In genomic region chr2:84958135-84959044, GRCh38 we compare ENCODE assay signal across 8 cellular contexts. TPM values are rescaled to one million over a fixed set of nuclear protein-coding genes. Genes with fewer than 3 reads are reported as not detected.
DNase-seq lines count a peak whose midpoint lies in the region; ATAC-seq and TF ChIP-seq lines count a peak whose summit lies in the region.

No MANE protein-coding gene starts in this region.

- H3K9me3 ChIP-seq in heart left ventricle (no peaks in the 10 kb centered on the region), NT2/D1 (ENCODE audit: insufficient read depth, low read length) (no peaks in the 10 kb centered on the region), esophagus squamous epithelium (no peaks in the 10 kb centered on the region), trophoblast cell (ENCODE audit: insufficient read depth, low read depth, low read length) (no peaks in the 10 kb centered on the region)

- H4K91ac ChIP-seq in trophoblast cell (ENCODE audit: low read depth, low read length), result no peak overlapping the region

- peak overlapping the region; percentile 27 for H2BK5ac ChIP-seq in trophoblast cell (ENCODE audit: low read depth, low read length, poor library complexity)

- peak overlapping the region; percentile 46 for H3K4me2 ChIP-seq in trophoblast cell (ENCODE audit: low read length)

- H3K27ac ChIP-seq in heart left ventricle (no peak overlapping the region), esophagus squamous epithelium (peak overlapping the region; percentile 66 to 78 (median 72)), trophoblast cell (ENCODE audit: low read depth, low read length) (peak overlapping the region; percentile 83)

- no peak overlapping the region for H4K12ac ChIP-seq in trophoblast cell (ENCODE audit: low read depth, low read length)

- intact Hi-C loops in heart left ventricle (cut with DNase I), result no loop called here
- intact Hi-C loops in Right ventricle myocardium inferior (cut with DNase I), result no loop called here
- intact Hi-C loops in esophagus squamous epithelium (cut with DNase I), result no loop called here

- H3K4me3 ChIP-seq in heart left ventricle (no peak overlapping the region), NT2/D1 (ENCODE audit: insufficient read length, low read depth) (no peak overlapping the region), esophagus squamous epithelium (no peak overlapping the region), trophoblast cell (ENCODE audit: low read depth, low read length) (no peak overlapping the region)

- H3K9ac ChIP-seq in NT2/D1 (ENCODE audit: insufficient read length, low read depth) (peak overlapping the region; percentile 43), trophoblast cell (ENCODE audit: low read length) (no peak overlapping the region)

- no peaks in the 10 kb centered on the region for H3K79me2 ChIP-seq in trophoblast cell (ENCODE audit: control insufficient read depth, insufficient read depth, low read length, poor library complexity)

- H3K18ac ChIP-seq in trophoblast cell (ENCODE audit: low read length), result no peak overlapping the region

- peaks cover 0 to 7% (median 0%) of the 10 kb centered on the region in 12 donors for H3K4me1 ChIP-seq in heart left ventricle
- H3K4me1 ChIP-seq in NT2/D1 (ENCODE audit: insufficient read depth, insufficient read length), result peaks cover 3% of the 10 kb centered on the region
- peaks cover 8 to 42% (median 24%) of the 10 kb centered on the region in 3 donors for H3K4me1 ChIP-seq in esophagus squamous epithelium
- peaks cover 12 to 20% of the 10 kb centered on the region in 2 experiments for H3K4me1 ChIP-seq in trophoblast cell (ENCODE audit: control insufficient read depth in 1 of 2, insufficient read depth in 2 of 2, low read length in 2 of 2)

- no peak overlapping the region for H3K4ac ChIP-seq in trophoblast cell (ENCODE audit: low read depth, low read length)

- H3K36me3 ChIP-seq in heart left ventricle, result peaks cover 0 to 14% (median 0%) of the 10 kb centered on the region in 9 donors
- H3K36me3 ChIP-seq in NT2/D1 (ENCODE audit: insufficient read depth, insufficient read length, low read length), result peaks cover 16% of the 10 kb centered on the region
- no peaks in the 10 kb centered on the region for H3K36me3 ChIP-seq in esophagus squamous epithelium
- no peaks in the 10 kb centered on the region for H3K36me3 ChIP-seq in trophoblast cell (ENCODE audit: control insufficient read depth in 1 of 2, insufficient read depth in 2 of 2, low read length in 2 of 2)

- H2BK12ac ChIP-seq in trophoblast cell (ENCODE audit: low read length), result peak overlapping the region; percentile 74

- no peak for TF ChIP-seq CTCF in heart left ventricle (IDR thresholded peaks at IDR 0.05)
- TF ChIP-seq CTCF in esophagus squamous epithelium (IDR thresholded peaks at IDR 0.05), result no peak

- no peak overlapping the region for H2BK120ac ChIP-seq in trophoblast cell (ENCODE audit: insufficient read depth, low read length, poor library complexity)

- H3K27me3 ChIP-seq in heart left ventricle (no peaks in the 10 kb centered on the region), NT2/D1 (ENCODE audit: insufficient read depth, insufficient read length) (no peaks in the 10 kb centered on the region), esophagus squamous epithelium (no peaks in the 10 kb centered on the region), trophoblast cell (ENCODE audit: insufficient read depth, low read length) (no peaks in the 10 kb centered on the region)

- no peak overlapping the region for H3K23ac ChIP-seq in trophoblast cell (ENCODE audit: low read length)

- no peak overlapping the region for H2AK5ac ChIP-seq in trophoblast cell (ENCODE audit: low read length)

- peaks cover 3% of the 10 kb centered on the region for H3K79me1 ChIP-seq in trophoblast cell (ENCODE audit: low read length)

- 47 to 54% (median 51%) methylated on average over 10 of the region's 10 CpGs for WGBS in heart left ventricle, 4 donors
- WGBS in esophagus squamous epithelium, 2 donors, result 19 to 27% methylated on average over 10 of the region's 10 CpGs
- no CpG with 5 or more reads among the region's 10 CpGs for WGBS in trophoblast cell (ENCODE audit: extremely low coverage, insufficient coverage, insufficient read length)

- H4K8ac ChIP-seq in trophoblast cell (ENCODE audit: low read depth, low read length), result no peak overlapping the region

- H2AFZ ChIP-seq in trophoblast cell (ENCODE audit: insufficient read depth, low read length, poor library complexity), result no peak overlapping the region

- ATAC-seq in heart left ventricle (peak in 3 of 4 donors; percentile 24 to 55 (median 46)), Right ventricle myocardium inferior (no peak), GM21526 (IDR thresholded peaks at IDR 0.05; ENCODE audit: low FRiP score, unreplicated experiment) (no peak)

- TF ChIP-seq POLR2A in heart left ventricle (IDR thresholded peaks at IDR 0.05) (no peak), esophagus squamous epithelium (IDR thresholded peaks at IDR 0.05) (peak in 1 of 4 donors; percentile 17)

- DNase-seq in heart left ventricle (no peak), Right ventricle myocardium inferior (ENCODE audit: missing footprints) (no peak), NT2/D1 (ENCODE audit: low read depth, low spot score) (peak; percentile 99), esophagus squamous epithelium (lab: John Stamatoyannopoulos, UW) (no peak), trophoblast cell (peak; percentile 93 to 95), germinal center (ENCODE audit: low spot score) (no peak), hypothalamus (lab: John Stamatoyannopoulos, UW) (no peak)

- no peak overlapping the region for H3K14ac ChIP-seq in trophoblast cell (ENCODE audit: low read length)

RNA-seq across cellular contexts. Expression of gene KCMF1, which starts 12.6 kb away (rescaled TPM):
- total RNA-seq in heart left ventricle (100 to 1,000 TPM in 1 of 9 donors, 10 to 100 TPM in 8; 58.9 to 104 (median 85.2) TPM), Right ventricle myocardium inferior (87.5 TPM), esophagus squamous epithelium (10 to 100 TPM; 35.6 to 50.8 (median 44.5) TPM)
- 10 to 100 TPM; 10.9 to 59.9 TPM for polyA plus RNA-seq in heart left ventricle
- polyA plus RNA-seq in trophoblast cell (2013), result 43.3 and 44.7 TPM in 2 replicates

RNA-seq across cellular contexts. Expression of gene TMSB10, which starts 52.9 kb away (rescaled TPM):
- total RNA-seq in heart left ventricle (1,000 to 10,000 TPM in 3 of 9 donors, 100 to 1,000 TPM in 6; 288 to 3,094 (median 492) TPM), Right ventricle myocardium inferior (571 TPM), esophagus squamous epithelium (1,000 to 10,000 TPM; 2,239 to 4,093 (median 3,173) TPM)
- 1,000 to 10,000 TPM in 1 of 2 donors, 100 to 1,000 TPM in 1; 893 to 1,015 TPM for polyA plus RNA-seq in heart left ventricle
- 2,539 and 2,657 TPM in 2 replicates for polyA plus RNA-seq in trophoblast cell (2013)

Comparison
In these comparisons a context has a peak if more than half of its experiments do, and no peak if none do; other contexts are left out.
1. ATAC-seq: peak in heart left ventricle (3 of 4); none in Right ventricle myocardium inferior (single experiment) and GM21526 (single experiment).
2. DNase-seq: peak in NT2/D1 (single experiment) and trophoblast cell (2 of 2); none in heart left ventricle (0 of 5), Right ventricle myocardium inferior (single experiment), esophagus squamous epithelium (single experiment), germinal center (single experiment) and hypothalamus (0 of 51).
3. H3K27ac ChIP-seq: peak in esophagus squamous epithelium (4 of 4) and trophoblast cell (single experiment); none in heart left ventricle (0 of 12).